Comparison of ENCODE assay signal across 11 cellular contexts in the genomic region with DNA sequence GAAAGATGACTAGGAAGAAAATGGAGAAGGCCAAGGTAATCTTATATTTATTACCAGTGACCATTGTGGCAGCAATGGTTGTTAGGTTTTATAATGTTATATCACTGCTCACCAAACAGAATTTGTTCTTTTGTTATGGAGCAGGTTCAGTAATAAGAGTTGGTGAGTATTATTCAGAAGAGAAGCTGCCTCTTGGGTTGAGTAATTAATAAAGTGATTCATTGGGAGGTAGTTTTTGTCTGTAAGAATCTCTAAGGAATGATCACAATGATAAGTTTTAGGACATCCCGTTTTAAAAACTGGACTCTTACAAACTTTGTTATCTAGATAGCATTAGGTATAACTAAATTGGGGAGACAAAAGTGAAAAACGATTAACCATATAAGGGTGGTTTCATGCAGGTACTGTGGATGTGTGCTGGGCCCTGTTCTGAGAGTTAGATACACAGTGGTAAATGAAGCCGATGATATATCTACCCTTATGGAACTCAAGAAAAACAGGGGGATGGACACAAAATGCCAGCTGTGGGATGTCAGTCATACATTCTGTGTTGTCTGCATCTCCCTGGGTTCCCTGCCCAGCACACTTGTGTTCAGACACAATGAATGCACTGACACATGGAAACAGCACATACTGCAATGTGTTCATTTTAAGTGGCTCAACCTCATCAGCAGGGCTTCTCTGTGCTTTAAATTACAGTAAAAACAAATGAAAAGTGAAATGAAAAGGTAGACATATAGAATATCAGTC. TPM values are rescaled to one million over a fixed set of nuclear protein-coding genes. Genes with fewer than 3 reads are reported as not detected.
DNase-seq lines count a peak whose midpoint lies in the region; ATAC-seq and TF ChIP-seq lines count a peak whose summit lies in the region.
"Had no signal": no experiment of that assay in that cellular context is flagged by ENCODE, and none has a peak within 500 bp of the region (broad histone marks: within the 10 kb centered on the region; RNA-seq: fewer than 3 reads in every experiment).

No MANE protein-coding gene starts in this region.

- H3K4me1 ChIP-seq in heart right ventricle, result peaks cover 17 to 97% (median 91%) of the 10 kb centered on the region in 9 donors
- H3K4me1 ChIP-seq in right cardiac atrium (ENCODE audit: control insufficient read depth, insufficient read depth, low read length), result peaks cover 11% of the 10 kb centered on the region
- H3K4me1 ChIP-seq in uterus, result peaks cover 8 to 27% of the 10 kb centered on the region in 2 donors
- H3K4me1 ChIP-seq: colonic mucosa had no signal

- H3K36me3 ChIP-seq in heart right ventricle (peaks cover 0 to 11% (median 0%) of the 10 kb centered on the region in 9 donors), uterus (no peaks in the 10 kb centered on the region)
- H3K36me3 ChIP-seq: colonic mucosa had no signal

- H3K27ac Mint-ChIP-seq in activated naive CD8-positive, alpha-beta T cell treated with anti-CD3 and anti-CD28 coated beads for 36 hours, result peak overlapping the region; percentile 50

- ATAC-seq in heart right ventricle, result peak in 1 of 8 donors; percentile 24
- ATAC-seq in right cardiac atrium, result no peak
- no peak for ATAC-seq in HG03139 (IDR thresholded peaks at IDR 0.05; ENCODE audit: unreplicated experiment)

- H3K36me3 Mint-ChIP-seq in activated naive CD8-positive, alpha-beta T cell treated with anti-CD3 and anti-CD28 coated beads for 36 hours, result peaks cover 32% of the 10 kb centered on the region

- H3K27me3 ChIP-seq in heart right ventricle (no peaks in the 10 kb centered on the region), right cardiac atrium (ENCODE audit: control insufficient read depth, insufficient read depth) (no peaks in the 10 kb centered on the region), uterus (no peaks in the 10 kb centered on the region)
- H3K27me3 ChIP-seq: colonic mucosa, stomach had no signal

- H3K9me3 ChIP-seq in heart right ventricle, result no peaks in the 10 kb centered on the region
- no peaks in the 10 kb centered on the region for H3K9me3 ChIP-seq in right cardiac atrium (ENCODE audit: control insufficient read depth, low read length)
- no peaks in the 10 kb centered on the region for H3K9me3 ChIP-seq in uterus
- H3K9me3 ChIP-seq: colonic mucosa, stomach had no signal

- H3K9me3 Mint-ChIP-seq in activated naive CD8-positive, alpha-beta T cell treated with anti-CD3 and anti-CD28 coated beads for 36 hours, result peaks cover 9% of the 10 kb centered on the region

- intact Hi-C loops in heart right ventricle (cut with DNase I) (loop anchor here in 7 of 10 donors (5.0 to 10.0 kb wide), 4 partner anchors 37 to 70 kb away; no protein-coding TSS in a partner anchor), right cardiac atrium (cut with DNase I) (loop anchor here in 2 of 4 donors (10.0 kb wide), 2 partner anchors 50 to 120 kb away; no protein-coding TSS in a partner anchor), uterus (cut with DNase I; ENCODE audit: low total_unique reads) (no loop called here)

- H3K27me3 Mint-ChIP-seq in activated naive CD8-positive, alpha-beta T cell treated with anti-CD3 and anti-CD28 coated beads for 36 hours, result no peaks in the 10 kb centered on the region

- no peak for TF ChIP-seq POLR2A in uterus (IDR thresholded peaks at IDR 0.05)

- no peak for DNase-seq in heart right ventricle
- DNase-seq in right cardiac atrium, result no peak
- no peak for DNase-seq in activated naive CD8-positive, alpha-beta T cell treated with anti-CD3 and anti-CD28 coated beads for 36 hours
- DNase-seq in lung microvascular endothelial cell (ENCODE audit: low read depth in 2 of 2), result peak; percentile 31 to 39
- no peak for DNase-seq in uterus
- no peak for DNase-seq in activated gamma-delta T cell treated with Interleukin-2 at 50 U/mL for 16 hours
- no peak for DNase-seq in NCI-H1930 (lab: John Stamatoyannopoulos, UW)
- DNase-seq: colonic mucosa, NCI-H510A treated with DMSO at 0.1 percent for 48 hours, stomach had no signal

- H3K4me3 Mint-ChIP-seq in activated naive CD8-positive, alpha-beta T cell treated with anti-CD3 and anti-CD28 coated beads for 36 hours, result peak overlapping the region; percentile 36

- H3K4me1 Mint-ChIP-seq in activated naive CD8-positive, alpha-beta T cell treated with anti-CD3 and anti-CD28 coated beads for 36 hours, result peaks cover 60% of the 10 kb centered on the region

- no peak overlapping the region for H3K4me3 ChIP-seq in heart right ventricle
- no peak overlapping the region for H3K4me3 ChIP-seq in right cardiac atrium (ENCODE audit: low read length)
- no peak overlapping the region for H3K4me3 ChIP-seq in uterus
- H3K4me3 ChIP-seq: colonic mucosa, stomach had no signal

- TF ChIP-seq CTCF in heart right ventricle (IDR thresholded peaks at IDR 0.05), result no peak
- no peak for TF ChIP-seq CTCF in uterus (IDR thresholded peaks at IDR 0.05)

- H3K27ac ChIP-seq in heart right ventricle (peak overlapping the region in 7 of 10 donors; percentile 0 to 67 (median 32)), right cardiac atrium (ENCODE audit: low read length) (no peak overlapping the region), uterus (peak overlapping the region; percentile 8 to 60)
- H3K27ac ChIP-seq: colonic mucosa had no signal

- 41 to 50% methylated on average over 3 of the region's 3 CpGs for WGBS in heart right ventricle, 2 donors
- WGBS in right cardiac atrium, result 46% methylated on average over 3 of the region's 3 CpGs

RNA-seq across cellular contexts. Expression of a gene that starts 7.5 kb away (rescaled TPM):
- 100 to 1,000 TPM in 5 of 10 donors, 10 to 100 TPM in 5; 74.5 to 116 (median 96.0) TPM for total RNA-seq in heart right ventricle
- 10 to 100 TPM; 44.3 to 46.2 TPM for polyA plus RNA-seq in heart right ventricle
- 10 to 100 TPM; 56.4 to 64.5 (median 61.8) TPM for total RNA-seq in right cardiac atrium
- polyA plus RNA-seq in right cardiac atrium, result 30.8 TPM
- total RNA-seq in activated naive CD8-positive, alpha-beta T cell treated with anti-CD3 and anti-CD28 coated beads for 36 hours, result 10 to 100 TPM; 34.4 to 36.5 TPM
- 67.1 and 112 TPM in 2 replicates for total RNA-seq in lung microvascular endothelial cell
- total RNA-seq in uterus, result 10 to 100 TPM; 17.9 to 87.2 (median 55.4) TPM

Comparison
In these comparisons a context has a peak if more than half of its experiments do, and no peak if none do; other contexts are left out.
1. DNase-seq: peak in lung microvascular endothelial cell (2 of 2); none in heart right ventricle (0 of 2), right cardiac atrium (0 of 3), activated naive CD8-positive, alpha-beta T cell treated with anti-CD3 and anti-CD28 coated beads for 36 hours (single experiment), uterus (0 of 2), activated gamma-delta T cell treated with Interleukin-2 at 50 U/mL for 16 hours (single experiment) and NCI-H1930 (0 of 2).